Comparison of ENCODE assay signal across 8 cellular contexts in the genomic region with DNA sequence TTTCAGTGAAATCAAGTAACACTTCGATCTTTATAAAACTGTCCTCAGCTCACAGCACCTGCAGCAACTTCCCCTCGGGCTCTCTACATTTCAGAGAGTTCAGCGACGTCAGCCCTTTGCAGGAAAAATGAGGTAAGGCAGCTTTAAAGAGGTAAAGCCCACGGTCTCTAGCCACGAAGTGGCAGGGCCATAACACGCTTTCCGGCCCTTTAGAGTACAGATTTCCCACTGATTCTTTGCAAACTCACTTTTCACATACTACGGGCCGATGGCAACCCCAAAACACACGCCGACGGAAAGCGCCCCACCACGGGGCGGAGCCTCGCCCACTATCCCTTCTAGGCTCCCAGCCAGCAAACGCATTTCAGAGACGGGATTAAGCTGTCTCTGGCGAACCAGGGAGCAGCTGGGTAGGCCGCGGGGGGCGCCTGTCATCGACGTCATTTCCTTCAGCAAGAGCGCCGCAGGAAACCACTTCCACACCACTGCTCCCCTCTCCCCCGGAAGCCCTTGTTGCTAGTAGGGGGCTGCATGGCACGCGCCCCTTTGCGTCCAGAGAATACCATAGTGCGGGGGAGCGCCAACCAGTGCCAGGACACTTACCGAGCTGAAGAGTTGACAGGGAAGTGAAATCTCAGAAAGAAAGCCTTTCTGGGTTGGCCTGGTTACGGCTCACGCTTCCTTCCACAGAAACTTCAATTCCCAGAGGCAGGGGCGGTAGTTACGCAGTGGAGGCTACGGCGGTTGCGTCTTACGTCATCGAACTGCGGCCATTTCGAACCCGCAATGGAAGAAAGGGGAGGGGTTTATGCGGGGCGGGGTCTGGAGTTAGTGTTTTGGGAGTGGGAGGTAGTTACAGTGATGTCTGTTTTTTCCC. TPM values are rescaled to one million over a fixed set of nuclear protein-coding genes. Genes with fewer than 3 reads are reported as not detected.
DNase-seq lines count a peak whose midpoint lies in the region; ATAC-seq and TF ChIP-seq lines count a peak whose summit lies in the region.

A gene with protein sequence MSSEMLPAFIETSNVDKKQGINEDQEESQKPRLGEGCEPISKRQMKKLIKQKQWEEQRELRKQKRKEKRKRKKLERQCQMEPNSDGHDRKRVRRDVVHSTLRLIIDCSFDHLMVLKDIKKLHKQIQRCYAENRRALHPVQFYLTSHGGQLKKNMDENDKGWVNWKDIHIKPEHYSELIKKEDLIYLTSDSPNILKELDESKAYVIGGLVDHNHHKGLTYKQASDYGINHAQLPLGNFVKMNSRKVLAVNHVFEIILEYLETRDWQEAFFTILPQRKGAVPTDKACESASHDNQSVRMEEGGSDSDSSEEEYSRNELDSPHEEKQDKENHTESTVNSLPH (minus strand): TSS at position 730 of the 877 bp plus-strand sequence. CDS start 4,701 bp downstream, outside the sequence.

- no peak for TF ChIP-seq POLR2A in lower leg skin (IDR thresholded peaks at IDR 0.05)

- CTCF ChIA-PET in activated CD8-positive, alpha-beta T cell treated with anti-CD3 and anti-CD28 coated beads for 36 hours (lab: Charles Lee), result interaction anchor here (0.6 to 3.0 kb wide), 8 partner anchors 52 to 568 kb away, joined by 3 to 27 read pairs (median 4); a partner anchor contains a TSS

- H3K27ac Mint-ChIP-seq in activated CD8-positive, alpha-beta T cell treated with anti-CD3 and anti-CD28 coated beads for 36 hours, result peak within 1 kb of the TSS; percentile 98

- DNase-seq in CD1c-positive myeloid dendritic cell (ENCODE audit: extremely low spot score) (peak; percentile 98), NCI-H82 treated with DMSO at 0.1 percent for 48 hours (lab: John Stamatoyannopoulos, UW; ENCODE audit: unreplicated experiment) (peak; percentile 91), ecto neural progenitor cell (ENCODE audit: low spot score) (peak; percentile 97), lower leg skin (ENCODE audit: low spot score in 2 of 2) (peak; percentile 96 to 99)
- peak; percentile 98 for DNase-seq in activated CD8-positive, alpha-beta T cell treated with anti-CD3 and anti-CD28 coated beads for 36 hours
- DNase-seq in stimulated activated CD4-positive, alpha-beta T cell treated with anti-CD3 and anti-CD28 coated beads, Interleukin-4, amount 100 ng/mL, for 48 hours (ENCODE audit: low read depth in 2 of 2), result peak; percentile 89 to 94

- H3K9me3 Mint-ChIP-seq in activated CD8-positive, alpha-beta T cell treated with anti-CD3 and anti-CD28 coated beads for 36 hours, result no peaks in the 10 kb centered on the region

- TF ChIP-seq CTCF in activated CD8-positive, alpha-beta T cell treated with anti-CD3 and anti-CD28 coated beads for 36 hours (IDR thresholded peaks at IDR 0.05), result no peak
- no peak for TF ChIP-seq CTCF in lower leg skin (IDR thresholded peaks at IDR 0.05)

- ATAC-seq in GM19438 (IDR thresholded peaks at IDR 0.05; ENCODE audit: low read depth, unreplicated experiment) (peak; percentile 96), HG03575 (IDR thresholded peaks at IDR 0.05; ENCODE audit: extremely low read depth, insufficient number of reproducible peaks, low FRiP score, unreplicated experiment) (peak; percentile 92)
- peak; percentile 89 for ATAC-seq in activated CD8-positive, alpha-beta T cell treated with anti-CD3 and anti-CD28 coated beads for 36 hours

- peak within 1 kb of the TSS; percentile 31 for H3K4me3 ChIP-seq in lower leg skin (ENCODE audit: low read depth, poor library complexity, severe bottlenecking)

- POLR2A ChIA-PET in activated CD8-positive, alpha-beta T cell treated with anti-CD3 and anti-CD28 coated beads for 36 hours (lab: Charles Lee), result interaction anchor here (0.6 to 1.2 kb wide), 4 partner anchors 56 to 634 kb away, joined by 3 read pairs; a partner anchor contains a TSS

- intact Hi-C loops in activated CD8-positive, alpha-beta T cell treated with anti-CD3 and anti-CD28 coated beads for 36 hours (cut with micrococcal nuclease), result loop anchor here (5.0 kb wide), 2 partner anchors 329 to 384 kb away; a partner anchor contains a TSS
- intact Hi-C loops in lower leg skin (cut with DNase I; ENCODE audit: low total_unique reads), result loop anchor here (5.0 kb wide), 2 partner anchors 244 to 389 kb away; a partner anchor contains a TSS

- H3K36me3 Mint-ChIP-seq in activated CD8-positive, alpha-beta T cell treated with anti-CD3 and anti-CD28 coated beads for 36 hours (ENCODE audit: low read depth), result no peaks in the 10 kb centered on the region

- peaks cover 12% of the 10 kb centered on the region for H3K27me3 Mint-ChIP-seq in activated CD8-positive, alpha-beta T cell treated with anti-CD3 and anti-CD28 coated beads for 36 hours

- 0% methylated on average over 39 to 47 of the region's 48 CpGs for WGBS in lower leg skin, 2 donors

- peaks cover 8% of the 10 kb centered on the region for H3K4me1 Mint-ChIP-seq in activated CD8-positive, alpha-beta T cell treated with anti-CD3 and anti-CD28 coated beads for 36 hours (ENCODE audit: low read depth)

- peak within 1 kb of the TSS; percentile 90 for H3K4me3 Mint-ChIP-seq in activated CD8-positive, alpha-beta T cell treated with anti-CD3 and anti-CD28 coated beads for 36 hours

RNA-seq across cellular contexts. Expression of the gene that starts here (rescaled TPM):
- total RNA-seq in activated CD8-positive, alpha-beta T cell treated with anti-CD3 and anti-CD28 coated beads for 36 hours, result 1 to 10 TPM; 7.7 to 8.0 TPM
- 1 to 10 TPM; 1.3 to 9.0 (median 4.7) TPM for total RNA-seq in lower leg skin

Comparison
In these comparisons a context has a peak if more than half of its experiments do, and no peak if none do; other contexts are left out.
1. Peak in every context shown above with its lines: DNase-seq, ATAC-seq and H3K4me3 ChIP-seq.